8 cellular contexts compared by ENCODE assay signal in genomic region chr16:11689031-11689840, GRCh38.
DNase-seq lines count a peak whose midpoint lies in the region; ATAC-seq lines count a peak whose summit lies in the region.

No MANE protein-coding gene starts in this region.

- ATAC-seq in GM19455 (IDR thresholded peaks at IDR 0.05; ENCODE audit: unreplicated experiment) (peak; percentile 78), HG03442 (IDR thresholded peaks at IDR 0.05; ENCODE audit: unreplicated experiment) (peak; percentile 86)

- DNase-seq in CD1c-positive myeloid dendritic cell (ENCODE audit: extremely low spot score) (peak; percentile 84), iPS-NIHi11 (ENCODE audit: low spot score) (no peak), NCI-H510A (lab: John Stamatoyannopoulos, UW) (no peak), NCI-H1105 treated with DMSO at 0.1 percent for 48 hours (lab: John Stamatoyannopoulos, UW) (no peak), NCI-H1436 (lab: John Stamatoyannopoulos, UW) (no peak)

- H3K27ac ChIP-seq in cingulate gyrus (ENCODE audit: low read depth, low read length), result peak overlapping the region; percentile 78
